In genomic region chr12:108475396-108475795, GRCh38 we compare ENCODE assay signal across 18 cellular contexts. TPM values are rescaled to one million over a fixed set of nuclear protein-coding genes. Genes with fewer than 3 reads are reported as not detected.
DNase-seq lines count a peak whose midpoint lies in the region; ATAC-seq, FAIRE-seq and TF ChIP-seq lines count a peak whose summit lies in the region.
"Had no signal": no experiment of that assay in that cellular context is flagged by ENCODE, and none has a peak within 500 bp of the region (broad histone marks: within the 10 kb centered on the region; RNA-seq: fewer than 3 reads in every experiment).

No MANE protein-coding gene starts in this region.

- peak overlapping the region in 1 of 2 experiments; percentile 51; a peak in 2 of 4 replicates for H3K27ac ChIP-seq in SK-N-SH (ENCODE audit: low read depth in 2 of 2, low read length in 1 of 2)
- H3K27ac ChIP-seq: HL-60 had no signal

- peaks cover 0 to 12% of the 10 kb centered on the region in 2 experiments; a peak in 1 of 4 replicates for H3K4me1 ChIP-seq in SK-N-SH (ENCODE audit: control insufficient read depth in 1 of 2, insufficient read depth in 2 of 2, low read depth in 1 of 2, low read length in 1 of 2)

- H3K9me2 ChIP-seq in SK-N-SH, result no peaks in the 10 kb centered on the region

- H3K36me3 ChIP-seq in SK-N-SH (replicated peaks in 1 of 2; ENCODE audit: control insufficient read depth in 1 of 2, insufficient read depth in 2 of 2, low read length in 1 of 2) (no peaks in the 10 kb centered on the region), bronchial epithelial cell (ENCODE audit: control insufficient read depth, insufficient read depth, low read length) (no peaks in the 10 kb centered on the region)

- TF ChIP-seq RAD21 in SK-N-SH (IDR thresholded peaks at IDR 0.05; ENCODE audit: low read length), result no peak

- WGBS in SK-N-SH (ENCODE audit: low lambda C conversion rate), result 15% methylated on average over 1 of the region's 2 CpGs

- no peaks in the 10 kb centered on the region for H3K79me2 ChIP-seq in SK-N-SH (ENCODE audit: insufficient read depth)

- H3K9ac ChIP-seq in SK-N-SH, result no peak overlapping the region

- FAIRE-seq in bronchial epithelial cell (lab: Jason Lieb, UNC), result peak; percentile 52
- FAIRE-seq: GM12892 had no signal

- no peaks in the 10 kb centered on the region for H3K27me3 ChIP-seq in SK-N-SH (ENCODE audit: insufficient read depth)
- H3K27me3 ChIP-seq in bronchial epithelial cell (ENCODE audit: control insufficient read depth, insufficient read depth, low read length), result no peaks in the 10 kb centered on the region

- no peaks in the 10 kb centered on the region for H3K9me3 ChIP-seq in SK-N-SH

- no peak for TF ChIP-seq EP300 in SK-N-SH (IDR thresholded peaks at IDR 0.05; ENCODE audit: borderline replicate concordance in 1 of 2, low read depth in 1 of 2, low read length in 1 of 2)

- CTCF ChIA-PET in SK-N-SH (lab: Yijun Ruan, JAX), result interaction anchor here (1.2 to 1.9 kb wide), 4 partner anchors 18 to 485 kb away, joined by 3 to 6 read pairs (median 4); no protein-coding TSS in a partner anchor

- H3K4me2 ChIP-seq in SK-N-SH, result no peak overlapping the region

- DNase-seq in SK-N-SH, result peak; percentile 69
- peak; percentile 89 for DNase-seq in NCI-H524 treated with DMSO at 0.1 percent for 48 hours (lab: John Stamatoyannopoulos, UW)
- DNase-seq in bronchial epithelial cell (ENCODE audit: low read depth), result no peak
- no peak for DNase-seq in germinal center (ENCODE audit: low spot score)
- DNase-seq: ACHN; C1 segment of cervical spinal cord; Calu3; CD4-positive, alpha-beta T cell; DMS153; DMS79 treated with DMSO at 0.1 percent for 48 hours; GDM1; GOT3; H9 had no signal

- H3F3A ChIP-seq in SK-N-SH (replicated peaks; ENCODE audit: insufficient read depth), result no peaks in the 10 kb centered on the region

- H3K4me3 ChIP-seq in SK-N-SH (ENCODE audit: low read depth in 2 of 2, low read length in 1 of 2), result no peak overlapping the region
- no peak overlapping the region for H3K4me3 ChIP-seq in bronchial epithelial cell (ENCODE audit: low read depth, low read length)

- POLR2A ChIA-PET in SK-N-SH (lab: Yijun Ruan, JAX), result no interaction called here

- no peak for ATAC-seq in SK-N-SH treated with all-trans-retinoic acid at 6 μM for 48 hours
- ATAC-seq in HG02610 (IDR thresholded peaks at IDR 0.05; ENCODE audit: unreplicated experiment), result no peak
- ATAC-seq in HG02642 (IDR thresholded peaks at IDR 0.05; ENCODE audit: poor library complexity, unreplicated experiment), result no peak

- no peak for TF ChIP-seq CTCF in SK-N-SH (IDR thresholded peaks at IDR 0.05)
- TF ChIP-seq CTCF in bronchial epithelial cell (IDR thresholded peaks at IDR 0.05; ENCODE audit: insufficient read depth, low read length, severe bottlenecking), result no peak

- H4K20me1 ChIP-seq in SK-N-SH (ENCODE audit: insufficient read depth), result no peaks in the 10 kb centered on the region

- H2AFZ ChIP-seq in SK-N-SH (ENCODE audit: low read depth), result no peak overlapping the region

TF ChIP-seq in SK-N-SH, 30 proteins besides CTCF, POLR2A, EP300 and RAD21:
- TF ChIP-seq GABPA (IDR thresholded peaks at IDR 0.05; ENCODE audit: low read depth), result no peak
- TF ChIP-seq RFX5 (IDR thresholded peaks at IDR 0.05; ENCODE audit: low read length), result no peak
- TF ChIP-seq SMC3 (IDR thresholded peaks at IDR 0.05; ENCODE audit: low read depth, low read length), result no peak
- TF ChIP-seq USF1 (IDR thresholded peaks at IDR 0.05; ENCODE audit: borderline replicate concordance, low read depth), result no peak
- TF ChIP-seq GATA2 (CRISPR knock-in tag; IDR thresholded peaks at IDR 0.05), result no peak
- no peak for TF ChIP-seq RCOR1 (IDR thresholded peaks at IDR 0.05; ENCODE audit: low read length)
- TF ChIP-seq MAX (IDR thresholded peaks at IDR 0.05; ENCODE audit: low read depth), result no peak

TF ChIP-seq in SK-N-SH treated with all-trans-retinoic acid at 6 μM for 48 hours, 23 proteins besides CTCF, POLR2A, EP300 and RAD21:
- TF ChIP-seq BACH2 (CRISPR knock-in tag; IDR thresholded peaks at IDR 0.05; ENCODE audit: borderline replicate concordance) (no peak), GLIS3 (CRISPR knock-in tag; IDR thresholded peaks at IDR 0.05) (no peak), OSR1 (CRISPR knock-in tag; IDR thresholded peaks at IDR 0.05) (no peak), ZC3H10 (CRISPR knock-in tag; IDR thresholded peaks at IDR 0.05) (no peak), TOX (CRISPR knock-in tag; IDR thresholded peaks at IDR 0.05; ENCODE audit: borderline replicate concordance) (no peak), ISL1 (CRISPR knock-in tag; IDR thresholded peaks at IDR 0.05) (no peak), CSDC2 (CRISPR knock-in tag; IDR thresholded peaks at IDR 0.05) (no peak)
TF ChIP-seq in SK-N-SH treated with all-trans-retinoic acid at 6 μM for 48 hours: peak in this region for 0.

RNA-seq across cellular contexts. Expression of gene FICD, which starts 39.7 kb away (rescaled TPM):
- 1.0 and 1.2 TPM in 2 replicates for polyA plus RNA-seq in SK-N-SH (2012; rRNA removed)
- 1.2 and 1.4 TPM in 2 replicates for polyA plus RNA-seq in SK-N-SH (2012; cell fraction: cytosol; rRNA removed)
- 1.3 and 1.8 TPM in 2 replicates for polyA plus RNA-seq in SK-N-SH (2012; cell fraction: nucleus; rRNA removed)
- total RNA-seq in bronchial epithelial cell, result 11.6 and 15.5 TPM in 2 replicates

Comparison
In these comparisons a context has a peak if more than half of its experiments do, and no peak if none do; other contexts are left out.
1. DNase-seq: peak in SK-N-SH (single experiment) and NCI-H524 treated with DMSO at 0.1 percent for 48 hours (single experiment); none in bronchial epithelial cell (single experiment) and germinal center (single experiment).